12 cellular contexts compared by ENCODE assay signal in the genomic region with DNA sequence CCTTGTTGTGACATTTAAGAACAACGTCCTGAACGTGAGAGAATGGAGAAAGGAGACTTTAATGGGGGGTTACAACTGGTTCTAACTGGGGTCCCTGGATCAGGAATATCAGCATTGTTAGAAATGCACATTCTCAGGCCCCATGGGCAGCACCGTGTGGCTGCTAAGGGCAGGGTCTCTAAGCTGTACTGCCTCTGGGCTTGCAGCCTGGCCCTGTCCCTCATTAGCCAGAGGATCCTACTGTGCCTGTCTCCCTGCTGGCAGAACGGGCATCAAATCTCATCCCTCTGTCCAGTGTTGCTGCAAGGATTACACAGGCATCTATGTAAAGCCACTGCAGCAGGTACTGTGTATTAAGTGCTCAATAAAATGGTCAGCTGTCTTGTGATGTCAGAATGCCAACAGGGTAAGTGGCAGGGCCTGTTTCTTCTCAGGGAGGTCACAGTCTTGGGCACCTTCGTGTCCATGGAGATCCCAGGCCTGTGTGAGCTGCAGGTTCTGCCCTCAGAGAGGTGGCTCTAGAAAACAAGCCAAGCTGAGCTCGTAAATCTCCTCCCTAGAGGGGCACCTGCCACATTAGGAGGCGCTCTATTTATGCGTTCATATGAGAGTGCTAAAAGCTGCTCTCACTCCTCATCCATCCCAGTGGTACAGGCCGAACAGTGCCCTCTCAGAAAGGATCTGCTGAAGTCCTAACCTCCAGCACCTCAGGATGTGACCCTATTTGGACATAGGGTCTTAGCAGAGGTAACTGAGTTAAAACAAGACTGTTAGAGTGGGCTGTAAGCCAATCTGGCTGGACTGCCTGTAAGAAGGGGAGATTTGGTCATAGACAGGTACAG.
DNase-seq lines count a peak whose midpoint lies in the region; ATAC-seq and TF ChIP-seq lines count a peak whose summit lies in the region.
"Had no signal": no experiment of that assay in that cellular context is flagged by ENCODE, and none has a peak within 500 bp of the region (broad histone marks: within the 10 kb centered on the region; RNA-seq: fewer than 3 reads in every experiment).

No MANE protein-coding gene starts in this region.

- 77 to 78% methylated on average over 9 of the region's 9 CpGs for WGBS in testis, 2 donors
- WGBS in heart right ventricle, 2 donors, result 79 to 86% methylated on average over 9 of the region's 9 CpGs

- intact Hi-C loops in testis (cut with DNase I; ENCODE audit: low total_unique reads) (no loop called here), heart right ventricle (cut with DNase I) (no loop called here)

- peak overlapping the region; percentile 68 to 95 (median 94) for H3K27ac Mint-ChIP-seq in IgD-negative memory B cell
- H3K27ac Mint-ChIP-seq: activated T-helper 2 cell treated with anti-CD3 and anti-CD28 coated beads, Interferon-gamma antibody, Interleukin-2, Interleukin-4, amounts not matched to agents 10 μg/mL and 5 μg/mL and 100 μg/mL, durations not matched to agents 14 hours and 24 hours and 36 hours; T-helper 2 cell treated with Interferon-gamma antibody and Interleukin-4, amounts not matched to agents 5 μg/mL and 100 μg/mL, for 36 hours had no signal

- no peaks in the 10 kb centered on the region for H3K9me3 ChIP-seq in testis
- no peaks in the 10 kb centered on the region for H3K9me3 ChIP-seq in heart right ventricle

- H3K4me1 ChIP-seq in testis (peaks cover 32% of the 10 kb centered on the region), heart right ventricle (peaks cover 0 to 47% (median 23%) of the 10 kb centered on the region in 9 donors)

- H3K4me3 Mint-ChIP-seq in IgD-negative memory B cell, result peak overlapping the region in 3 of 4 donors; percentile 3 to 81 (median 50)

- ATAC-seq in HG02852 (IDR thresholded peaks at IDR 0.05; ENCODE audit: unreplicated experiment) (peak; percentile 43), heart right ventricle (no peak)

- H3K36me3 Mint-ChIP-seq in IgD-negative memory B cell, result no peaks in the 10 kb centered on the region

- H3K27me3 Mint-ChIP-seq in IgD-negative memory B cell, result no peaks in the 10 kb centered on the region

- H3K4me3 ChIP-seq in testis, result no peak overlapping the region
- H3K4me3 ChIP-seq in heart right ventricle, result no peak overlapping the region

- H3K27me3 ChIP-seq in testis (no peaks in the 10 kb centered on the region), heart right ventricle (peaks cover 0 to 5% (median 0%) of the 10 kb centered on the region in 7 donors)

- H3K27ac ChIP-seq in testis, result no peak overlapping the region
- H3K27ac ChIP-seq in heart right ventricle, result no peak overlapping the region

- H3K4me1 Mint-ChIP-seq in IgD-negative memory B cell, result peaks cover 24 to 42% (median 33%) of the 10 kb centered on the region in 3 donors

- TF ChIP-seq CTCF in testis (IDR thresholded peaks at IDR 0.05), result no peak
- TF ChIP-seq CTCF in heart right ventricle (IDR thresholded peaks at IDR 0.05), result no peak

- H3K36me3 ChIP-seq in testis (ENCODE audit: low read depth, missing control alignments) (no peaks in the 10 kb centered on the region), heart right ventricle (no peaks in the 10 kb centered on the region)

- TF ChIP-seq POLR2A in testis (IDR thresholded peaks at IDR 0.05), result no peak

- no peaks in the 10 kb centered on the region for H3K9me3 Mint-ChIP-seq in IgD-negative memory B cell
- H3K9me3 Mint-ChIP-seq: activated T-helper 2 cell treated with anti-CD3 and anti-CD28 coated beads, Interferon-gamma antibody, Interleukin-2, Interleukin-4, amounts not matched to agents 10 μg/mL and 5 μg/mL and 100 μg/mL, durations not matched to agents 14 hours and 24 hours and 36 hours; T-helper 2 cell treated with Interferon-gamma antibody and Interleukin-4, amounts not matched to agents 5 μg/mL and 100 μg/mL, for 36 hours had no signal

- DNase-seq in activated CD8-positive, alpha-beta memory T cell treated with anti-CD3 and anti-CD28 coated beads for 24 hours, result peak; percentile 40
- no peak for DNase-seq in activated CD8-positive, alpha-beta memory T cell treated with anti-CD3 and anti-CD28 coated beads, Interleukin-2, amount 50 U/mL, for 4 hours
- DNase-seq in testis (peak; percentile 12), NCI-H2196 treated with DMSO at 0.1 percent for 48 hours (lab: John Stamatoyannopoulos, UW; ENCODE audit: unreplicated experiment) (no peak), dedifferentiated amniotic fluid mesenchymal stem cell (ENCODE audit: extremely low spot score) (no peak), heart right ventricle (no peak)
- DNase-seq: NCI-H524 treated with DMSO at 0.1 percent for 48 hours; stimulated activated CD4-positive, alpha-beta T cell treated with anti-CD3 and anti-CD28 coated beads, Interleukin-4, amount 100 ng/mL, for 24 hours had no signal

Comparison
In these comparisons a context has a peak if more than half of its experiments do, and no peak if none do; other contexts are left out.
1. DNase-seq: peak in activated CD8-positive, alpha-beta memory T cell treated with anti-CD3 and anti-CD28 coated beads for 24 hours (single experiment) and testis (single experiment); none in activated CD8-positive, alpha-beta memory T cell treated with anti-CD3 and anti-CD28 coated beads, Interleukin-2, amount 50 U/mL, for 4 hours (single experiment), NCI-H2196 treated with DMSO at 0.1 percent for 48 hours (single experiment), dedifferentiated amniotic fluid mesenchymal stem cell (single experiment) and heart right ventricle (0 of 2).